9 cellular contexts compared by ENCODE assay signal in genomic region chr18:35267809-35268208, GRCh38. TPM values are rescaled to one million over a fixed set of nuclear protein-coding genes. Genes with fewer than 3 reads are reported as not detected.
DNase-seq lines count a peak whose midpoint lies in the region; ATAC-seq and TF ChIP-seq lines count a peak whose summit lies in the region.
"Had no signal": no experiment of that assay in that cellular context is flagged by ENCODE, and none has a peak within 500 bp of the region (broad histone marks: within the 10 kb centered on the region; RNA-seq: fewer than 3 reads in every experiment).

No MANE protein-coding gene starts in this region.

- H3K9me3 Mint-ChIP-seq in naive B cell (peaks cover 0 to 12% (median 3%) of the 10 kb centered on the region in 7 donors), type B pancreatic cell (peaks cover 12% of the 10 kb centered on the region)

- DNase-seq in stimulated activated CD4-positive, alpha-beta T cell treated with anti-CD3 and anti-CD28 coated beads, Interleukin-1b, Interleukin-23, amount 100 ng/mL, for 4 hours (ENCODE audit: low read depth in 2 of 2), result peak; percentile 2
- DNase-seq in stimulated activated CD4-positive, alpha-beta T cell treated with anti-CD3 and anti-CD28 coated beads, Interleukin-4, amount 100 ng/mL, for 24 hours, result no peak
- DNase-seq in naive B cell, result no peak
- DNase-seq in NCI-H2081 treated with DMSO at 0.1 percent for 48 hours (lab: John Stamatoyannopoulos, UW), result no peak
- no peak for DNase-seq in NCI-H774 (lab: John Stamatoyannopoulos, UW)
- DNase-seq in type B pancreatic cell (ENCODE audit: extremely low spot score, unreplicated experiment), result no peak
- DNase-seq: OCI-M1 had no signal

- H3K27me3 Mint-ChIP-seq in naive B cell (no peaks in the 10 kb centered on the region), type B pancreatic cell (no peaks in the 10 kb centered on the region)

- H3K27ac Mint-ChIP-seq in naive B cell (peak overlapping the region; percentile 49 to 99 (median 82)), type B pancreatic cell (no peak overlapping the region)

- no peak for ATAC-seq in naive B cell (ENCODE audit: low read depth in 2 of 2)
- no peak for ATAC-seq in GM19328 (IDR thresholded peaks at IDR 0.05; ENCODE audit: unreplicated experiment)

- H3K4me1 Mint-ChIP-seq in naive B cell (peaks cover 33% of the 10 kb centered on the region in 3 donors), type B pancreatic cell (ENCODE audit: unreplicated experiment) (no peaks in the 10 kb centered on the region)

- TF ChIP-seq CTCF in type B pancreatic cell (conservative IDR thresholded peaks at IDR 0.05), result no peak

- H3K4me3 Mint-ChIP-seq in naive B cell (peak overlapping the region; percentile 96 to 99 (median 97)), type B pancreatic cell (no peak overlapping the region)

- peak overlapping the region; percentile 69 for H3K27ac ChIP-seq in cingulate gyrus (ENCODE audit: low read depth, low read length)

- peaks cover 1% of the 10 kb centered on the region in 2 donors for H3K36me3 Mint-ChIP-seq in naive B cell
- peaks cover 38% of the 10 kb centered on the region for H3K36me3 Mint-ChIP-seq in type B pancreatic cell

RNA-seq across cellular contexts. Expression of gene ZSCAN30, which starts 22.2 kb away (rescaled TPM):
- polyA plus RNA-seq in naive B cell (ENCODE audit: low read depth in 6 of 6), result 10 to 100 TPM in 1 of 6 donors, 1 to 10 TPM in 5; 4.5 to 11.3 (median 8.9) TPM
- total RNA-seq in type B pancreatic cell (ENCODE audit: low replicate concordance), result 12.5 and 17.3 TPM in 2 replicates

RNA-seq across cellular contexts. Expression of gene ZNF397, which starts 27.0 kb away (rescaled TPM):
- polyA plus RNA-seq in naive B cell (ENCODE audit: low read depth in 6 of 6), result 10 to 100 TPM in 3 of 6 donors, 1 to 10 TPM in 3; 7.7 to 18.1 (median 10.9) TPM
- total RNA-seq in type B pancreatic cell (ENCODE audit: low replicate concordance), result 25.7 and 39.1 TPM in 2 replicates

Comparison
In these comparisons a context has a peak if more than half of its experiments do, and no peak if none do; other contexts are left out.
1. DNase-seq: peak in stimulated activated CD4-positive, alpha-beta T cell treated with anti-CD3 and anti-CD28 coated beads, Interleukin-1b, Interleukin-23, amount 100 ng/mL, for 4 hours (2 of 2); none in stimulated activated CD4-positive, alpha-beta T cell treated with anti-CD3 and anti-CD28 coated beads, Interleukin-4, amount 100 ng/mL, for 24 hours (single experiment), naive B cell (single experiment), NCI-H2081 treated with DMSO at 0.1 percent for 48 hours (single experiment), NCI-H774 (single experiment) and type B pancreatic cell (single experiment).